20 cellular contexts compared by ENCODE assay signal in the genomic region with DNA sequence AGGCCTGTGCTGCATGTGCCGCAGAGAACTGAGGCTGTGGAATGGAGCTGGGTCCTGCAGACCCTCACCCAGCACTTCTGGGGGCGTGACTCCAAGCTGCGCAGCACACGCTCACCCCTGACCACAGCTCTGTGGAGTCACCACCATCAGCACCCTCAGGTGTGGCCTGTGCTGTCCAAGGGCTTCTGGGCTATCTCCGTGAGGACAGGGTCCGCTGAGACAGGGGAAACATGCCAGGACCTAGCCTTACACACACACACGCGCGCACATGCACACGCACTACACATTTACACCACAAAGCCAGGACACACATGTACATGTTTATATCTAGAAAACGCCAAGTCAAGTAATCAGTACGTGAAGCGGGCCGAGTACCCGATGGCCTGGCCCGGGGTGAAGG.
"Had no signal": no experiment of that assay in that cellular context is flagged by ENCODE, and none has a peak within 500 bp of the region (broad histone marks: within the 10 kb centered on the region; RNA-seq: fewer than 3 reads in every experiment).

No MANE protein-coding gene starts in this region.

- H3K36me3 Mint-ChIP-seq: natural killer cell had no signal

- DNase-seq: activated CD4-positive, alpha-beta memory T cell treated with anti-CD3 and anti-CD28 coated beads, Interleukin-2, amount 10 ng/mL, durations not matched to agents 7 days and 5 days; activated CD4-positive, alpha-beta T cell treated with anti-CD3 and anti-CD28 coated beads for 36 hours; activated effector memory CD4-positive, alpha-beta T cell treated with anti-CD3 and anti-CD28 coated beads, Interleukin-2, amount 50 U/mL, for 16 hours; activated T-cell treated with anti-CD3 and anti-CD28 coated beads, Interleukin-2, amount 50 U/mL, for 4 hours; amygdala; effector memory CD4-positive, alpha-beta T cell; foreskin keratinocyte; heart right ventricle; natural killer cell; stimulated activated CD4-positive, alpha-beta T cell treated with anti-CD3 and anti-CD28 coated beads, Interleukin-15, amount 100 ng/mL, for 24 hours; stimulated activated CD4-positive, alpha-beta T cell treated with anti-CD3 and anti-CD28 coated beads, Interleukin-4, amount 100 ng/mL, for 24 hours; stimulated activated naive CD4-positive, alpha-beta T cell; substantia nigra; uterus had no signal

- H3K27ac Mint-ChIP-seq: activated CD4-positive, alpha-beta T cell treated with anti-CD3 and anti-CD28 coated beads for 36 hours; activated naive CD4-positive, alpha-beta T cell treated with anti-CD3 and anti-CD28 coated beads, Interleukin-2, amount 50 U/mL, for 24 hours; natural killer cell; T-helper 1 cell treated with Interleukin-12 subunit alpha and Interleukin-12 subunit beta and Interleukin-4 antibody, amounts not matched to agents 30 μg/mL and 1 μg/mL, for 36 hours had no signal

- H3K27me3 Mint-ChIP-seq: activated CD4-positive, alpha-beta memory T cell treated with anti-CD3 and anti-CD28 coated beads, Interleukin-2, amount 10 ng/mL, durations not matched to agents 7 days and 5 days; activated CD4-positive, alpha-beta T cell treated with anti-CD3 and anti-CD28 coated beads for 36 hours; activated naive CD4-positive, alpha-beta T cell treated with anti-CD3 and anti-CD28 coated beads, Interleukin-2, amount 50 U/mL, for 24 hours; brain had no signal

- H3K4me3 ChIP-seq: heart right ventricle, lung, right atrium auricular region, tibial nerve, uterus had no signal

- H3K27me3 ChIP-seq: foreskin keratinocyte, heart right ventricle, right atrium auricular region, tibial nerve, uterus had no signal

- H3K9me3 Mint-ChIP-seq: activated CD4-positive, alpha-beta memory T cell treated with anti-CD3 and anti-CD28 coated beads, Interleukin-2, amount 10 ng/mL, durations not matched to agents 7 days and 5 days; activated naive CD4-positive, alpha-beta T cell treated with anti-CD3 and anti-CD28 coated beads, Interleukin-2, amount 50 U/mL, for 24 hours; activated T-cell treated with anti-CD3 and anti-CD28 coated beads, Interleukin-2, amount 50 U/mL, for 4 hours; brain; natural killer cell; T-helper 1 cell treated with Interleukin-12 subunit alpha and Interleukin-12 subunit beta and Interleukin-4 antibody, amounts not matched to agents 30 μg/mL and 1 μg/mL, for 36 hours had no signal

- H3K36me3 ChIP-seq: uterus had no signal

- H3K4me1 ChIP-seq: uterus had no signal

- ATAC-seq: activated CD4-positive, alpha-beta T cell treated with anti-CD3 and anti-CD28 coated beads for 36 hours; activated T-cell treated with anti-CD3 and anti-CD28 coated beads, Interleukin-2, amount 50 U/mL, for 4 hours had no signal

- H3K27ac ChIP-seq: foreskin keratinocyte, right atrium auricular region, tibial nerve, uterus had no signal

- H3K4me3 Mint-ChIP-seq: activated CD4-positive, alpha-beta memory T cell treated with anti-CD3 and anti-CD28 coated beads, Interleukin-2, amount 10 ng/mL, durations not matched to agents 7 days and 5 days; activated CD4-positive, alpha-beta T cell treated with anti-CD3 and anti-CD28 coated beads for 36 hours; activated naive CD4-positive, alpha-beta T cell treated with anti-CD3 and anti-CD28 coated beads, Interleukin-2, amount 50 U/mL, for 24 hours; activated T-cell treated with anti-CD3 and anti-CD28 coated beads, Interleukin-2, amount 50 U/mL, for 4 hours; brain; natural killer cell; T-helper 1 cell treated with Interleukin-12 subunit alpha and Interleukin-12 subunit beta and Interleukin-4 antibody, amounts not matched to agents 30 μg/mL and 1 μg/mL, for 36 hours had no signal
